Comparison of ENCODE assay signal across 17 cellular contexts in the genomic region with DNA sequence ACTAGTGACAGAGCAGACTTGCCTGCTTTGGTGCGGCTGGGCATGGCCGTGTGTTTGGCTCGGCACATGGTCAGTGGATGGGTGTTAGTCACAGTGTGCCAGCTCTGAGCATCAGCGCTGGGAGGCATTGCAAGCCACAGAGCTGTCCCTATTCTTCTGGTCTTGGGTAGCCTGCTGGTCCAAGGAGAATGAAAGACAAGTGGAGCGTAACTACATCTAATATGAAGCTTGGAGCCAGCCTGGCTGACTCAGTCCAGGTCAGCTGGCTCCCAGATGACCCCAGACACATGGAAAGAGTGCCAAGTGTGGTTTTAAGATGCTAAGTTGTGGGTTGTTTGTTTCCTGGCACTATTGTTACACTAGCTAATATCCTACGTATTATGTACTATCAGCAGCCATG.
DNase-seq lines count a peak whose midpoint lies in the region; ATAC-seq and TF ChIP-seq lines count a peak whose summit lies in the region.
"Had no signal": no experiment of that assay in that cellular context is flagged by ENCODE, and none has a peak within 500 bp of the region (broad histone marks: within the 10 kb centered on the region; RNA-seq: fewer than 3 reads in every experiment).

No MANE protein-coding gene starts in this region.

- no peak for ATAC-seq in stimulated activated effector memory CD8-positive, alpha-beta T cell treated with anti-CD3 and anti-CD28 coated beads, Interleukin-12 subunit alpha, Interleukin-12 subunit beta, amount 100 ng/mL, for 72 hours
- ATAC-seq: Right ventricle myocardium inferior had no signal

- H3K36me3 ChIP-seq in neural progenitor cell, result no peaks in the 10 kb centered on the region

- H3K9ac ChIP-seq in neural progenitor cell, result no peak overlapping the region
- H3K9ac ChIP-seq: GM23248 had no signal

- no peaks in the 10 kb centered on the region for H3K9me3 Mint-ChIP-seq in neural progenitor cell
- peaks cover 14% of the 10 kb centered on the region for H3K9me3 Mint-ChIP-seq in stimulated activated effector memory CD8-positive, alpha-beta T cell treated with anti-CD3 and anti-CD28 coated beads, Interleukin-12 subunit alpha, Interleukin-12 subunit beta, amount 100 ng/mL, for 72 hours

- H3K27ac Mint-ChIP-seq in neural progenitor cell, result no peak overlapping the region
- H3K27ac Mint-ChIP-seq in stimulated activated effector memory CD8-positive, alpha-beta T cell treated with anti-CD3 and anti-CD28 coated beads, Interleukin-12 subunit alpha, Interleukin-12 subunit beta, amount 100 ng/mL, for 72 hours, result no peak overlapping the region
- H3K27ac Mint-ChIP-seq: CD14-positive monocyte had no signal

- no peak overlapping the region for H2AFZ ChIP-seq in neural progenitor cell (replicated peaks)
- H2AFZ ChIP-seq: GM23248, PC-9 had no signal

- in situ Hi-C loops in Caki2 (cut with HindIII; ENCODE audit: low pct_unique_long_range_greater_than_20kb, low sequenced_read_pairs), result no loop called here

- H3K4me1 ChIP-seq in neural progenitor cell, result no peaks in the 10 kb centered on the region
- H3K4me1 ChIP-seq: Caco-2 had no signal

- H3K9me3 ChIP-seq in neural progenitor cell (ENCODE audit: low read depth), result no peaks in the 10 kb centered on the region
- H3K9me3 ChIP-seq: Caco-2 had no signal

- no peaks in the 10 kb centered on the region for H3F3A ChIP-seq in neural progenitor cell (ENCODE audit: low read depth)

- peaks cover 4% of the 10 kb centered on the region for H3K27me3 Mint-ChIP-seq in neural progenitor cell (ENCODE audit: insufficient read depth, low read depth)

- H3K36me3 Mint-ChIP-seq in neural progenitor cell, result no peaks in the 10 kb centered on the region
- no peaks in the 10 kb centered on the region for H3K36me3 Mint-ChIP-seq in stimulated activated effector memory CD8-positive, alpha-beta T cell treated with anti-CD3 and anti-CD28 coated beads, Interleukin-12 subunit alpha, Interleukin-12 subunit beta, amount 100 ng/mL, for 72 hours
- H3K36me3 Mint-ChIP-seq: CD14-positive monocyte had no signal

- TF ChIP-seq CTCF in neural progenitor cell (IDR thresholded peaks at IDR 0.05), result no peak

- no peak overlapping the region for H3K27ac ChIP-seq in neural progenitor cell
- H3K27ac ChIP-seq: GM23248, PC-9 had no signal

- peaks cover 10% of the 10 kb centered on the region for H3K4me1 Mint-ChIP-seq in neural progenitor cell
- no peaks in the 10 kb centered on the region for H3K4me1 Mint-ChIP-seq in stimulated activated effector memory CD8-positive, alpha-beta T cell treated with anti-CD3 and anti-CD28 coated beads, Interleukin-12 subunit alpha, Interleukin-12 subunit beta, amount 100 ng/mL, for 72 hours
- H3K4me1 Mint-ChIP-seq: CD14-positive monocyte had no signal

- H4K20me1 ChIP-seq in neural progenitor cell (ENCODE audit: low read depth), result no peaks in the 10 kb centered on the region

- DNase-seq in Caki2 (ENCODE audit: low read depth), result peak; percentile 2
- peak; percentile 53 for DNase-seq in RPMI7951 (ENCODE audit: low read depth)
- DNase-seq in globus pallidus (ENCODE audit: low spot score), result peak; percentile 11
- peak; percentile 4 for DNase-seq in neural progenitor cell (ENCODE audit: low spot score)
- no peak for DNase-seq in stimulated activated effector memory CD8-positive, alpha-beta T cell treated with anti-CD3 and anti-CD28 coated beads, Interleukin-12 subunit alpha, Interleukin-12 subunit beta, amount 100 ng/mL, for 72 hours (ENCODE audit: low spot score in 2 of 2)
- no peak for DNase-seq in HPDE6-E6E7 (ENCODE audit: extremely low spot score)
- DNase-seq in DMS114 treated with DMSO at 0.1 percent for 48 hours (lab: John Stamatoyannopoulos, UW; ENCODE audit: unreplicated experiment), result no peak
- no peak for DNase-seq in inferior parietal cortex (ENCODE audit: extremely low spot score)
- DNase-seq: Caco-2, GM23248, NCI-H1048, NCI-H146, NCI-H2081 treated with DMSO at 0.1 percent for 48 hours, NCI-H226, PC-9 had no signal

- no peaks in the 10 kb centered on the region for H3K27me3 ChIP-seq in neural progenitor cell

- H3K4me3 Mint-ChIP-seq in neural progenitor cell, result no peak overlapping the region
- no peak overlapping the region for H3K4me3 Mint-ChIP-seq in stimulated activated effector memory CD8-positive, alpha-beta T cell treated with anti-CD3 and anti-CD28 coated beads, Interleukin-12 subunit alpha, Interleukin-12 subunit beta, amount 100 ng/mL, for 72 hours
- H3K4me3 Mint-ChIP-seq: CD14-positive monocyte had no signal

- H3K4me3 ChIP-seq in neural progenitor cell, result no peak overlapping the region
- H3K4me3 ChIP-seq: GM23248, PC-9 had no signal

- no peak overlapping the region for H3K4me2 ChIP-seq in neural progenitor cell
- H3K4me2 ChIP-seq: PC-9 had no signal

- H3K79me2 ChIP-seq in neural progenitor cell (ENCODE audit: low read depth), result no peaks in the 10 kb centered on the region

Comparison
In these comparisons a context has a peak if more than half of its experiments do, and no peak if none do; other contexts are left out.
1. DNase-seq: peak in Caki2 (single experiment), RPMI7951 (single experiment), globus pallidus (single experiment) and neural progenitor cell (single experiment); none in stimulated activated effector memory CD8-positive, alpha-beta T cell treated with anti-CD3 and anti-CD28 coated beads, Interleukin-12 subunit alpha, Interleukin-12 subunit beta, amount 100 ng/mL, for 72 hours (0 of 2), HPDE6-E6E7 (single experiment), DMS114 treated with DMSO at 0.1 percent for 48 hours (single experiment) and inferior parietal cortex (single experiment).